ENCODE assay signal across 2 cellular contexts in genomic region chr1:45583666-45584350, GRCh38.
A peak's percentile ranks its signal among the peaks of the same experiment; 100 is the strongest.
TF ChIP-seq lines count a peak whose summit lies in the region.

Gene NASP, plus strand, starts transcription at chr1:45584041. Its CDS starts 106 bp downstream, at chr1:45584147.

TF ChIP-seq in A549, 52 proteins besides CTCF, POLR2A, EP300 and RAD21 (continued from another document):
- peak; percentile 82; the same call in 2 of the 3 replicates for TF ChIP-seq BCL3 (IDR thresholded peaks at IDR 0.05)
- TF ChIP-seq PBX3 (IDR thresholded peaks at IDR 0.05): no peak
- no peak for TF ChIP-seq BHLHE40 (IDR thresholded peaks at IDR 0.05; ENCODE audit: low read depth, low read length)
- TF ChIP-seq HEYL (CRISPR knock-in tag; IDR thresholded peaks at IDR 0.05): no peak
- TF ChIP-seq NPAS2 (CRISPR knock-in tag; IDR thresholded peaks at IDR 0.05; ENCODE audit: borderline replicate concordance): no peak
- TF ChIP-seq REST (IDR thresholded peaks at IDR 0.05): peak; percentile 38; the same call in 1 of the 2 replicates
- TF ChIP-seq FOSL2 (IDR thresholded peaks at IDR 0.05): no peak
- no peak for TF ChIP-seq FOSL2 (CRISPR knock-in tag; IDR thresholded peaks at IDR 0.05)
- TF ChIP-seq CEBPB (IDR thresholded peaks at IDR 0.05): no peak
- no peak for TF ChIP-seq HMGXB4 (CRISPR knock-in tag; IDR thresholded peaks at IDR 0.05; ENCODE audit: borderline replicate concordance)
- no peak for TF ChIP-seq TP53 (CRISPR knock-in tag; IDR thresholded peaks at IDR 0.05)
- TF ChIP-seq MYC (IDR thresholded peaks at IDR 0.05; ENCODE audit: borderline replicate concordance, low read length): no peak
- TF ChIP-seq EHF (CRISPR knock-in tag; IDR thresholded peaks at IDR 0.05): no peak
- no peak for TF ChIP-seq ELK1 (IDR thresholded peaks at IDR 0.05; ENCODE audit: low read depth, low read length)

TF ChIP-seq in K562, 482 proteins besides CTCF, POLR2A, EP300 and RAD21 (continued from another document and continues in another):
- TF ChIP-seq RNF219 (CRISPR knock-in tag; IDR thresholded peaks at IDR 0.05): no peak
- TF ChIP-seq NEUROD1 (IDR thresholded peaks at IDR 0.05; ENCODE audit: borderline replicate concordance, low read depth, low read length, partially characterized antibody): peak; percentile 68
- TF ChIP-seq ARID3A (IDR thresholded peaks at IDR 0.05; ENCODE audit: borderline replicate concordance, low read depth, low read length): no peak
- no peak; a peak in 1 of 4 replicates for TF ChIP-seq TBL1XR1 (IDR thresholded peaks at IDR 0.05; ENCODE audit: low read length in 2 of 2)
- TF ChIP-seq HMG20A (CRISPR knock-in tag; conservative IDR thresholded peaks at IDR 0.05): no peak
- TF ChIP-seq MAFK (IDR thresholded peaks at IDR 0.05; ENCODE audit: low read length): no peak
- no peak for TF ChIP-seq DIDO1 (tag; IDR thresholded peaks at IDR 0.05; ENCODE audit: low read depth)
- no peak for TF ChIP-seq ESRRB (CRISPR knock-in tag; IDR thresholded peaks at IDR 0.05; ENCODE audit: borderline replicate concordance)
- TF ChIP-seq CREB1 (IDR thresholded peaks at IDR 0.05): peak; percentile 54; the same call in 1 of the 2 replicates
- TF ChIP-seq CREB1 (CRISPR knock-in tag; IDR thresholded peaks at IDR 0.05): peak; percentile 78; the same call in 1 of the 2 replicates
- TF ChIP-seq ARNT (IDR thresholded peaks at IDR 0.05): peak; percentile 48 to 73; a peak in 2 of 4 replicates
- TF ChIP-seq ELK3 (CRISPR knock-in tag; IDR thresholded peaks at IDR 0.05): no peak
- TF ChIP-seq HNRNPL (IDR thresholded peaks at IDR 0.05; ENCODE audit: low read depth, low read length): peak; percentile 57; the same call in 1 of the 2 replicates
- no peak for TF ChIP-seq XRCC3 (IDR thresholded peaks at IDR 0.05)
- TF ChIP-seq GTF2A2 (tag; IDR thresholded peaks at IDR 0.05): peak; percentile 99
- TF ChIP-seq MTA3 (IDR thresholded peaks at IDR 0.05; ENCODE audit: borderline replicate concordance): peak; percentile 99
- TF ChIP-seq NR4A1 (CRISPR knock-in tag; IDR thresholded peaks at IDR 0.05): no peak
- TF ChIP-seq NR4A1 (tag; IDR thresholded peaks at IDR 0.05): 0 out of 2 replicates have a peak, but pooled peaks have one; percentile 17
- no peak for TF ChIP-seq MAFF (IDR thresholded peaks at IDR 0.05; ENCODE audit: low read length)
- TF ChIP-seq PHF21A (IDR thresholded peaks at IDR 0.05; ENCODE audit: borderline replicate concordance, low read depth): peak; percentile 74
- no peak for TF ChIP-seq KLF13 (tag; IDR thresholded peaks at IDR 0.05; ENCODE audit: borderline replicate concordance, low read depth)
- peak; percentile 71 for TF ChIP-seq NCOA1 (IDR thresholded peaks at IDR 0.05; ENCODE audit: low read depth)
- TF ChIP-seq THRB (CRISPR knock-in tag; conservative IDR thresholded peaks at IDR 0.05): peak; percentile 18; the same call in 1 of the 2 replicates
- no peak for TF ChIP-seq CEBPB (tag; IDR thresholded peaks at IDR 0.05)
- TF ChIP-seq ZBTB17 (CRISPR knock-in tag; IDR thresholded peaks at IDR 0.05): peak; percentile 62; the same call in 1 of the 2 replicates
- no peak for TF ChIP-seq KDM1A (IDR thresholded peaks at IDR 0.05)
- 0 out of 2 replicates have a peak, but pooled peaks have one; percentile 34 for TF ChIP-seq LARP7 (IDR thresholded peaks at IDR 0.05)
- no peak for TF ChIP-seq ATF6 (CRISPR knock-in tag; IDR thresholded peaks at IDR 0.05)
- no peak for TF ChIP-seq MGA (IDR thresholded peaks at IDR 0.05)
- 0 out of 2 replicates have a peak, but pooled peaks have one; percentile 31 for TF ChIP-seq MYNN (IDR thresholded peaks at IDR 0.05)
- no peak for TF ChIP-seq MYNN (CRISPR knock-in tag; IDR thresholded peaks at IDR 0.05)
- no peak for TF ChIP-seq SRSF3 (IDR thresholded peaks at IDR 0.05; ENCODE audit: insufficient read depth, low read length)
- no peak for TF ChIP-seq ATF4 (CRISPR knock-in tag; IDR thresholded peaks at IDR 0.05)
